8 cellular contexts compared by ENCODE assay signal in the genomic region with DNA sequence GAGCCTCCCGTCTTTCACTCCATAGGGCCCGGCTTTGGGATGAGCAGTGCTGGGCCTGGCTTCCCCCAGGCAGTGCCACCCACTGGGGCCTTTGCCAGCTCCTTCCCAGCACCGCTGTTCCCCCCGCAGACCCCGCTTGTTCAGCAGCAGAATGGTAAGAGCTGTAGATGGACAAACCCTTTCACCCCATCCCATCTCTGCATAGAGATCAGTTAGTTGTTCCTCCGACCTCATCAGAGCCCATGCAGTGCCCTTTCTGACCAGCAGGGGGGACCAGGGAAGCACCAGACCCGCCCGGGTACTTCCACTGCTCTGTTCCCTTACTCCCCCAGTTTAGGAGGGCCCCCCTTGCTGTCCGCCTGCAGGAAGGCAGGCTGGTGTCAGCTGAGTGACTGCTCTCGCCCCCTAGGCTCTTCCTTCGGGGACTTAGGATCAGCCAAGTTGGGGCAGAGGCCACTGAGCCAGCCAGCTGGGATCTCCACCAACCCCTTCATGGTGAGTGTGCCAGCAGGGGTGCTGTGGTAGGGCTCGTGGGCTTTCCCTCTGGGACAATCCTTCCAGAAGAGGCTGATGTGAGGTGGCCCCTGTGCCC. TPM values are rescaled to one million over a fixed set of nuclear protein-coding genes. Genes with fewer than 3 reads are reported as not detected.
DNase-seq lines count a peak whose midpoint lies in the region; ATAC-seq and TF ChIP-seq lines count a peak whose summit lies in the region.

No MANE protein-coding gene starts in this region.

- peaks cover 2% of the 10 kb centered on the region for H3K27me3 Mint-ChIP-seq in CD4-positive, CD25-positive, alpha-beta regulatory T cell
- H3K27me3 Mint-ChIP-seq in activated T-cell treated with anti-CD3 and anti-CD28 coated beads, Interleukin-2, amount 50 U/mL, for 24 hours = no peaks in the 10 kb centered on the region
- H3K27me3 Mint-ChIP-seq in nephron progenitor cell (ENCODE audit: low read depth, poor library complexity) = peaks cover 6% of the 10 kb centered on the region

- no peaks in the 10 kb centered on the region for H4K20me1 ChIP-seq in HCT116 (ENCODE audit: insufficient read depth)

- TF ChIP-seq POLR2A in HCT116 (IDR thresholded peaks at IDR 0.05; ENCODE audit: borderline replicate concordance, extremely low read depth, insufficient read depth, insufficient read length) (no peak), suprapubic skin (IDR thresholded peaks at IDR 0.05) (no peak)

- TF ChIP-seq CTCF in HCT116 (IDR thresholded peaks at IDR 0.05 in 2 of 3, conservative IDR thresholded peaks at IDR 0.05 in 1 of 3; ENCODE audit: borderline replicate concordance in 1 of 3, insufficient read depth in 1 of 3, low read depth in 2 of 3, low read length in 2 of 3) = peak; percentile 81 to 99 (median 93)
- TF ChIP-seq CTCF in nephron progenitor cell (IDR thresholded peaks at IDR 0.05) = peak; percentile 97
- TF ChIP-seq CTCF in suprapubic skin (IDR thresholded peaks at IDR 0.05) = peak; percentile 91 to 99

- RAD21 ChIA-PET in HCT116 (lab: Charles Lee; ENCODE audit: low non-redundant PET in 1 of 2, low total read pairs in 2 of 2, uncharacterized antibody in 2 of 2, unreplicated experiment in 2 of 2) = interaction anchor here in 1 of 2 experiments (0.6 kb wide), 1 partner anchor 198 kb away, joined by 3 read pairs; no protein-coding TSS in a partner anchor

- no peak overlapping the region for H3K4me2 ChIP-seq in HCT116 (ENCODE audit: low read length)

- TF ChIP-seq RAD21 in HCT116 (IDR thresholded peaks at IDR 0.05; ENCODE audit: low read depth) = peak; percentile 83

- ATAC-seq in CD4-positive, CD25-positive, alpha-beta regulatory T cell (ENCODE audit: low read depth in 2 of 2) = peak; percentile 60 to 64
- ATAC-seq in HCT116 (peak; percentile 80), HG03039 (IDR thresholded peaks at IDR 0.05; ENCODE audit: unreplicated experiment) (no peak)

- H3K27ac ChIP-seq in CD4-positive, CD25-positive, alpha-beta regulatory T cell (ENCODE audit: insufficient read depth, low read length, poor library complexity, severe bottlenecking) = peak overlapping the region; percentile 17
- H3K27ac ChIP-seq in HCT116 (ENCODE audit: low read depth, low read length) (no peak overlapping the region), suprapubic skin (no peak overlapping the region)

- peaks cover 7% of the 10 kb centered on the region for H3K36me3 Mint-ChIP-seq in CD4-positive, CD25-positive, alpha-beta regulatory T cell
- peaks cover 70% of the 10 kb centered on the region for H3K36me3 Mint-ChIP-seq in activated T-cell treated with anti-CD3 and anti-CD28 coated beads, Interleukin-2, amount 50 U/mL, for 24 hours (ENCODE audit: low read depth)
- no peaks in the 10 kb centered on the region for H3K36me3 Mint-ChIP-seq in nephron progenitor cell (ENCODE audit: low read depth)

- no peak overlapping the region for H3K4me3 ChIP-seq in CD4-positive, CD25-positive, alpha-beta regulatory T cell (ENCODE audit: low read depth, low read length)
- H3K4me3 ChIP-seq in HCT116 (replicated peaks in 1 of 2; ENCODE audit: low read depth in 1 of 2, low read length in 2 of 2) (no peak overlapping the region), suprapubic skin (no peak overlapping the region)

- H3K4me1 Mint-ChIP-seq in CD4-positive, CD25-positive, alpha-beta regulatory T cell = peaks cover 5 to 34% (median 19%) of the 10 kb centered on the region in 4 donors
- peaks cover 29% of the 10 kb centered on the region for H3K4me1 Mint-ChIP-seq in activated T-cell treated with anti-CD3 and anti-CD28 coated beads, Interleukin-2, amount 50 U/mL, for 24 hours (ENCODE audit: low read depth)
- H3K4me1 Mint-ChIP-seq in nephron progenitor cell = peaks cover 53% of the 10 kb centered on the region

- no peaks in the 10 kb centered on the region for H3K9me2 ChIP-seq in HCT116 (ENCODE audit: insufficient read depth)

- H3K9ac ChIP-seq in HCT116 (ENCODE audit: low read length) = no peak overlapping the region

- intact Hi-C loops in HCT116 (cut with micrococcal nuclease) = no loop called here

- H3K27me3 ChIP-seq in CD4-positive, CD25-positive, alpha-beta regulatory T cell (ENCODE audit: control insufficient read depth, insufficient read depth, low read length) = no peaks in the 10 kb centered on the region
- no peaks in the 10 kb centered on the region for H3K27me3 ChIP-seq in HCT116 (ENCODE audit: insufficient read depth, low read length)
- no peaks in the 10 kb centered on the region for H3K27me3 ChIP-seq in suprapubic skin

- no peaks in the 10 kb centered on the region for H3K9me3 Mint-ChIP-seq in CD4-positive, CD25-positive, alpha-beta regulatory T cell
- H3K9me3 Mint-ChIP-seq in activated T-cell treated with anti-CD3 and anti-CD28 coated beads, Interleukin-2, amount 50 U/mL, for 24 hours = no peaks in the 10 kb centered on the region
- H3K9me3 Mint-ChIP-seq in nephron progenitor cell = no peaks in the 10 kb centered on the region

- no peak for TF ChIP-seq EP300 in suprapubic skin (IDR thresholded peaks at IDR 0.05)

- H3K9me3 ChIP-seq in CD4-positive, CD25-positive, alpha-beta regulatory T cell (ENCODE audit: control insufficient read depth in 2 of 2, low read length in 2 of 2) = no peaks in the 10 kb centered on the region
- H3K9me3 ChIP-seq in HCT116 (ENCODE audit: control insufficient read depth in 1 of 2, insufficient read depth in 1 of 2, low read depth in 1 of 2, low read length in 2 of 2) (no peaks in the 10 kb centered on the region), suprapubic skin (no peaks in the 10 kb centered on the region)

- H3K4me1 ChIP-seq in CD4-positive, CD25-positive, alpha-beta regulatory T cell (ENCODE audit: control insufficient read depth, insufficient read depth, low read length, poor library complexity, severe bottlenecking) = peaks cover 24% of the 10 kb centered on the region
- peaks cover 0 to 20% of the 10 kb centered on the region in 2 experiments; a peak in 1 of 4 replicates for H3K4me1 ChIP-seq in HCT116 (ENCODE audit: control insufficient read depth in 1 of 2, insufficient read depth in 2 of 2, low read length in 2 of 2)
- no peaks in the 10 kb centered on the region for H3K4me1 ChIP-seq in suprapubic skin

- H3K79me2 ChIP-seq in HCT116 (ENCODE audit: insufficient read depth, low read length) = no peaks in the 10 kb centered on the region

- BruUV-seq in HCT116 (replicated peaks; lab: Mats Ljungman, UMichigan) = no TSS peak

- CTCF ChIA-PET in HCT116 (lab: Charles Lee) = interaction anchor here (1.4 to 2.6 kb wide), 3 partner anchors 9 to 94 kb away, joined by 4 to 11 read pairs (median 6); partner anchors contain the start of genes FBXO24 and LRCH4

- peak overlapping the region in 2 of 3 donors; percentile 34 to 46 for H3K27ac Mint-ChIP-seq in CD4-positive, CD25-positive, alpha-beta regulatory T cell
- peak overlapping the region; percentile 44 for H3K27ac Mint-ChIP-seq in activated T-cell treated with anti-CD3 and anti-CD28 coated beads, Interleukin-2, amount 50 U/mL, for 24 hours
- no peak overlapping the region for H3K27ac Mint-ChIP-seq in nephron progenitor cell

- peak; percentile 67 to 82 (median 79) for DNase-seq in CD4-positive, CD25-positive, alpha-beta regulatory T cell
- DNase-seq in HCT116 (ENCODE audit: low read depth, low spot score) = no peak
- peak; percentile 91 for DNase-seq in OCI-M1 (lab: John Stamatoyannopoulos, UW)
- DNase-seq in activated T-cell treated with anti-CD3 and anti-CD28 coated beads, Interleukin-2, amount 50 U/mL, for 24 hours = peak; percentile 90
- peak; percentile 66 for DNase-seq in fibroblast of gingiva (ENCODE audit: low read depth)
- peak; percentile 94 for DNase-seq in nephron progenitor cell
- peak; percentile 90 for DNase-seq in suprapubic skin (ENCODE audit: low spot score in 2 of 2)

- 40% methylated on average over 8 of the region's 12 CpGs for WGBS in suprapubic skin

- peaks cover 16% of the 10 kb centered on the region for H3K36me3 ChIP-seq in CD4-positive, CD25-positive, alpha-beta regulatory T cell (ENCODE audit: control insufficient read depth, insufficient read depth, low read length)
- H3K36me3 ChIP-seq in HCT116 (ENCODE audit: control insufficient read depth in 1 of 2, insufficient read depth in 2 of 2, low read length in 2 of 2) (no peaks in the 10 kb centered on the region), suprapubic skin (peaks cover 20% of the 10 kb centered on the region)

- H3K4me3 Mint-ChIP-seq in CD4-positive, CD25-positive, alpha-beta regulatory T cell = no peak overlapping the region
- no peak overlapping the region for H3K4me3 Mint-ChIP-seq in activated T-cell treated with anti-CD3 and anti-CD28 coated beads, Interleukin-2, amount 50 U/mL, for 24 hours
- H3K4me3 Mint-ChIP-seq in nephron progenitor cell = no peak overlapping the region

- no peak overlapping the region for H2AFZ ChIP-seq in HCT116 (ENCODE audit: low read depth, low read length, poor library complexity, severe bottlenecking)

- POLR2A ChIA-PET in HCT116 (lab: Charles Lee) = interaction anchor here (1.2 kb wide), 2 partner anchors 22 to 135 kb away, joined by 3 read pairs; partner anchors contain the start of genes FBXO24, LRCH4 and ZCWPW1

TF ChIP-seq in HCT116, 20 proteins besides CTCF, POLR2A, EP300 and RAD21:
- TF ChIP-seq EZH2phosphoT487 (IDR thresholded peaks at IDR 0.05; ENCODE audit: borderline replicate concordance) = no peak

RNA-seq across cellular contexts. Expression of gene SAP25, which starts 9.8 kb away (rescaled TPM):
- total RNA-seq in CD4-positive, CD25-positive, alpha-beta regulatory T cell = 47.4 TPM
- polyA plus RNA-seq in CD4-positive, CD25-positive, alpha-beta regulatory T cell = under 1 TPM in 1 of 4 donors, not detected in 3; 0.47 TPM
- 4.4 TPM for total RNA-seq in HCT116 (2021; ENCODE audit: unreplicated experiment)
- polyA plus RNA-seq in HCT116 (2012) = 2.9 and 3.0 TPM in 2 replicates
- total RNA-seq in suprapubic skin = 1 to 10 TPM in 2 of 4 donors, not detected in 2; 2.7 to 3.8 TPM

RNA-seq across cellular contexts. Expression of gene LRCH4, which starts 22.0 kb away (rescaled TPM):
- total RNA-seq in CD4-positive, CD25-positive, alpha-beta regulatory T cell = 350 TPM
- polyA plus RNA-seq in CD4-positive, CD25-positive, alpha-beta regulatory T cell = 100 to 1,000 TPM; 115 to 136 (median 126) TPM
- total RNA-seq in HCT116 (2021; ENCODE audit: unreplicated experiment) (47.9 TPM), suprapubic skin (100 to 1,000 TPM in 1 of 4 donors, 10 to 100 TPM in 3; 37.6 to 101 (median 56.2) TPM)
- 33.3 and 36.1 TPM in 2 replicates for polyA plus RNA-seq in HCT116 (2012)

RNA-seq across cellular contexts. Expression of gene FBXO24, which starts 22.2 kb away (rescaled TPM):
- total RNA-seq in CD4-positive, CD25-positive, alpha-beta regulatory T cell = not detected
- polyA plus RNA-seq in CD4-positive, CD25-positive, alpha-beta regulatory T cell = under 1 TPM in 3 of 4 donors, not detected in 1; 0.21 to 0.26 (median 0.22) TPM
- 2.1 TPM for total RNA-seq in HCT116 (2021; ENCODE audit: unreplicated experiment)
- 1.8 and 2.1 TPM in 2 replicates for polyA plus RNA-seq in HCT116 (2012)
- total RNA-seq in suprapubic skin = 1 to 10 TPM in 1 of 4 donors, under 1 TPM in 3; 0.47 to 2.4 (median 0.57) TPM

RNA-seq across cellular contexts. Expression of gene AGFG2, which starts 24.9 kb away (rescaled TPM):
- 40.8 TPM for total RNA-seq in CD4-positive, CD25-positive, alpha-beta regulatory T cell
- polyA plus RNA-seq in CD4-positive, CD25-positive, alpha-beta regulatory T cell = 10 to 100 TPM; 11.7 to 21.6 (median 16.0) TPM
- total RNA-seq in HCT116 (2021; ENCODE audit: unreplicated experiment) (14.0 TPM), suprapubic skin (10 to 100 TPM; 46.6 to 63.4 (median 52.9) TPM)
- polyA plus RNA-seq in HCT116 (2012) = 7.8 and 9.2 TPM in 2 replicates

RNA-seq across cellular contexts. Expression of gene PCOLCE, which starts 38.3 kb away (rescaled TPM):
- 2.8 TPM for total RNA-seq in CD4-positive, CD25-positive, alpha-beta regulatory T cell
- polyA plus RNA-seq in CD4-positive, CD25-positive, alpha-beta regulatory T cell = 1 to 10 TPM in 1 of 4 donors, under 1 TPM in 2, not detected in 1; 0.23 to 1.5 (median 0.89) TPM
- total RNA-seq in HCT116 (2021; ENCODE audit: unreplicated experiment) = 12.4 TPM
- 12.0 and 16.8 TPM in 2 replicates for polyA plus RNA-seq in HCT116 (2012)
- 10 to 100 TPM; 14.1 to 18.3 (median 15.6) TPM for total RNA-seq in suprapubic skin
